In the genomic region with DNA sequence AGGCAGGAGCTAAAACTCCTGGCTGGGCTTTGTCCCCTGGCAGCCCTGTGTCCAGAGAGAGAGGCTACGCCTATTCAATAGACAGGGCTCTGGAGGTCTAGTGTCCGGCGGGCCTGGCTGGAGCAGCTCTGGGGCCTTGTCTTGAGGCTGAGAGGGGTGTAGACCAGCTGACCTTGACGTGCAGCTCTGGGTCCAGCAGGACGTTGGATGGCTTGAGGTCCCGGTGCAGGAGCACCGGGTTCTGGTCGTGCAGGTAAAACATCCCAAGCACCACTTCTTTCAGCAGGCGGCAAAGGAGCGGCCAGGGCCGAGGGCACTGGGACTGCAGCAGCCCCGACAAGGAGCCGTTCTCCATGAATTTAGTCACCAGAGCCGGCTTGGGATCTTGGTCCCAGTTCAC, we compare ENCODE assay signal across 11 cellular contexts. TPM values are rescaled to one million over a fixed set of nuclear protein-coding genes. Genes with fewer than 3 reads are reported as not detected.
DNase-seq lines count a peak whose midpoint lies in the region; ATAC-seq, FAIRE-seq and TF ChIP-seq lines count a peak whose summit lies in the region.
"Had no signal": no experiment of that assay in that cellular context is flagged by ENCODE, and none has a peak within 500 bp of the region (broad histone marks: within the 10 kb centered on the region; RNA-seq: fewer than 3 reads in every experiment).

No MANE protein-coding gene starts in this region.

- H3K4me1 Mint-ChIP-seq in activated T-cell treated with anti-CD3 and anti-CD28 coated beads, Interleukin-2, amount 50 U/mL, for 24 hours (ENCODE audit: low read depth), result peaks cover 36% of the 10 kb centered on the region
- H3K4me1 Mint-ChIP-seq in activated T-helper 2 cell treated with anti-CD3 and anti-CD28 coated beads, Interferon-gamma antibody, Interleukin-2, Interleukin-4, amounts not matched to agents 10 μg/mL and 5 μg/mL and 100 μg/mL, durations not matched to agents 14 hours and 24 hours and 36 hours (ENCODE audit: low read depth), result peaks cover 19% of the 10 kb centered on the region

- H3K4me1 ChIP-seq in lower lobe of right lung (peaks cover 44% of the 10 kb centered on the region), thoracic aorta (ENCODE audit: control insufficient read depth in 1 of 2, low read depth in 2 of 2) (peaks cover 10 to 13% of the 10 kb centered on the region in 2 donors)

- H3K27ac ChIP-seq in lower lobe of right lung (peak overlapping the region; percentile 84), thoracic aorta (no peak overlapping the region)

- no peak for ATAC-seq in lower lobe of right lung
- ATAC-seq in thoracic aorta (ENCODE audit: insufficient number of reproducible peaks, low FRiP score, low read depth), result no peak
- no peak for ATAC-seq in HG03571 (IDR thresholded peaks at IDR 0.05; ENCODE audit: unreplicated experiment)

- no peaks in the 10 kb centered on the region for H3K9me3 Mint-ChIP-seq in activated T-cell treated with anti-CD3 and anti-CD28 coated beads, Interleukin-2, amount 50 U/mL, for 24 hours
- no peaks in the 10 kb centered on the region for H3K9me3 Mint-ChIP-seq in activated T-helper 2 cell treated with anti-CD3 and anti-CD28 coated beads, Interferon-gamma antibody, Interleukin-2, Interleukin-4, amounts not matched to agents 10 μg/mL and 5 μg/mL and 100 μg/mL, durations not matched to agents 14 hours and 24 hours and 36 hours

- H3K9me3 ChIP-seq in lower lobe of right lung (no peaks in the 10 kb centered on the region), thoracic aorta (no peaks in the 10 kb centered on the region)

- H3K27me3 ChIP-seq in lower lobe of right lung (ENCODE audit: low read depth) (peaks cover 15% of the 10 kb centered on the region), thoracic aorta (replicated peaks; ENCODE audit: insufficient read depth) (peaks cover 3% of the 10 kb centered on the region)

- no peak for DNase-seq in activated T-cell treated with anti-CD3 and anti-CD28 coated beads, Interleukin-2, amount 50 U/mL, for 24 hours
- DNase-seq in activated T-cell treated with anti-CD3 and anti-CD28 coated beads, Interleukin-2, amount 50 U/mL, for 1 hour, result no peak
- no peak for DNase-seq in activated T-helper 2 cell treated with anti-CD3 and anti-CD28 coated beads, Interferon-gamma antibody, Interleukin-2, Interleukin-4, amounts not matched to agents 10 μg/mL and 5 μg/mL and 100 μg/mL, durations not matched to agents 14 hours and 24 hours and 36 hours (ENCODE audit: low spot score)
- DNase-seq in lower lobe of right lung (no peak), thoracic aorta (ENCODE audit: low spot score) (no peak), D721Med (ENCODE audit: insufficient read length, low spot score) (no peak), C1 segment of cervical spinal cord (lab: John Stamatoyannopoulos, UW) (no peak)
- DNase-seq: NCI-H1105 treated with DMSO at 0.1 percent for 48 hours, RPMI8226, substantia nigra had no signal

- H3K36me3 Mint-ChIP-seq in activated T-cell treated with anti-CD3 and anti-CD28 coated beads, Interleukin-2, amount 50 U/mL, for 24 hours (ENCODE audit: low read depth), result peaks cover 20% of the 10 kb centered on the region
- peaks cover 26% of the 10 kb centered on the region for H3K36me3 Mint-ChIP-seq in activated T-helper 2 cell treated with anti-CD3 and anti-CD28 coated beads, Interferon-gamma antibody, Interleukin-2, Interleukin-4, amounts not matched to agents 10 μg/mL and 5 μg/mL and 100 μg/mL, durations not matched to agents 14 hours and 24 hours and 36 hours (ENCODE audit: low read depth)

- H3K27me3 Mint-ChIP-seq in activated T-cell treated with anti-CD3 and anti-CD28 coated beads, Interleukin-2, amount 50 U/mL, for 24 hours, result peaks cover 30% of the 10 kb centered on the region
- peaks cover 25% of the 10 kb centered on the region for H3K27me3 Mint-ChIP-seq in activated T-helper 2 cell treated with anti-CD3 and anti-CD28 coated beads, Interferon-gamma antibody, Interleukin-2, Interleukin-4, amounts not matched to agents 10 μg/mL and 5 μg/mL and 100 μg/mL, durations not matched to agents 14 hours and 24 hours and 36 hours (ENCODE audit: low read depth)

- H3K27ac Mint-ChIP-seq in activated T-cell treated with anti-CD3 and anti-CD28 coated beads, Interleukin-2, amount 50 U/mL, for 24 hours, result no peak overlapping the region
- no peak overlapping the region for H3K27ac Mint-ChIP-seq in activated T-helper 2 cell treated with anti-CD3 and anti-CD28 coated beads, Interferon-gamma antibody, Interleukin-2, Interleukin-4, amounts not matched to agents 10 μg/mL and 5 μg/mL and 100 μg/mL, durations not matched to agents 14 hours and 24 hours and 36 hours

- H3K4me3 ChIP-seq in lower lobe of right lung, result peak overlapping the region; percentile 69
- H3K4me3 ChIP-seq in thoracic aorta, result peak overlapping the region; percentile 61

- intact Hi-C loops in activated T-helper 2 cell treated with anti-CD3 and anti-CD28 coated beads, Interferon-gamma antibody, Interleukin-2, Interleukin-4, amounts not matched to agents 10 μg/mL and 5 μg/mL and 100 μg/mL, durations not matched to agents 14 hours and 24 hours and 36 hours (cut with micrococcal nuclease), result loop anchor here (10.0 kb wide), 1 partner anchor 326 kb away; no protein-coding TSS in a partner anchor
- intact Hi-C loops in lower lobe of right lung (cut with DNase I), result no loop called here

- TF ChIP-seq CTCF in lower lobe of right lung (IDR thresholded peaks at IDR 0.05) (no peak), thoracic aorta (IDR thresholded peaks at IDR 0.05) (no peak), D721Med (IDR thresholded peaks at IDR 0.05; ENCODE audit: insufficient read depth, missing control alignments) (no peak)

- peak overlapping the region; percentile 86 for H3K4me3 Mint-ChIP-seq in activated T-cell treated with anti-CD3 and anti-CD28 coated beads, Interleukin-2, amount 50 U/mL, for 24 hours
- peak overlapping the region; percentile 87 for H3K4me3 Mint-ChIP-seq in activated T-helper 2 cell treated with anti-CD3 and anti-CD28 coated beads, Interferon-gamma antibody, Interleukin-2, Interleukin-4, amounts not matched to agents 10 μg/mL and 5 μg/mL and 100 μg/mL, durations not matched to agents 14 hours and 24 hours and 36 hours (ENCODE audit: low read depth)

- no peak for FAIRE-seq in D721Med (lab: Jason Lieb, UNC)

- peaks cover 16% of the 10 kb centered on the region for H3K36me3 ChIP-seq in lower lobe of right lung
- H3K36me3 ChIP-seq in thoracic aorta, result no peaks in the 10 kb centered on the region

RNA-seq across cellular contexts. Expression of a gene that starts 0.9 kb away (rescaled TPM):
- 13.2 and 15.4 TPM in 2 replicates for total RNA-seq in activated T-helper 2 cell treated with anti-CD3 and anti-CD28 coated beads, Interferon-gamma antibody, Interleukin-2, Interleukin-4, amounts not matched to agents 10 μg/mL and 5 μg/mL and 100 μg/mL, durations not matched to agents 14 hours and 24 hours and 36 hours
- total RNA-seq in lower lobe of right lung, result 27.9 TPM
- 10 to 100 TPM in 1 of 2 donors, 1 to 10 TPM in 1; 6.8 to 17.9 TPM for total RNA-seq in thoracic aorta

RNA-seq across cellular contexts. Expression of a gene that starts 4.0 kb away (rescaled TPM):
- 1.5 and 2.3 TPM in 2 replicates for total RNA-seq in activated T-helper 2 cell treated with anti-CD3 and anti-CD28 coated beads, Interferon-gamma antibody, Interleukin-2, Interleukin-4, amounts not matched to agents 10 μg/mL and 5 μg/mL and 100 μg/mL, durations not matched to agents 14 hours and 24 hours and 36 hours
- total RNA-seq in lower lobe of right lung, result 42.7 TPM
- total RNA-seq in thoracic aorta, result 10 to 100 TPM; 25.5 to 28.7 TPM

RNA-seq across cellular contexts. Expression of a gene that starts 27.5 kb away (rescaled TPM):
- 10.7 and 11.9 TPM in 2 replicates for total RNA-seq in activated T-helper 2 cell treated with anti-CD3 and anti-CD28 coated beads, Interferon-gamma antibody, Interleukin-2, Interleukin-4, amounts not matched to agents 10 μg/mL and 5 μg/mL and 100 μg/mL, durations not matched to agents 14 hours and 24 hours and 36 hours
- total RNA-seq in lower lobe of right lung, result 14.1 TPM
- 10 to 100 TPM in 1 of 2 donors, 1 to 10 TPM in 1; 8.9 to 13.1 TPM for total RNA-seq in thoracic aorta

RNA-seq across cellular contexts. Expression of a gene that starts 28.9 kb away (rescaled TPM):
- 7.9 and 9.5 TPM in 2 replicates for total RNA-seq in activated T-helper 2 cell treated with anti-CD3 and anti-CD28 coated beads, Interferon-gamma antibody, Interleukin-2, Interleukin-4, amounts not matched to agents 10 μg/mL and 5 μg/mL and 100 μg/mL, durations not matched to agents 14 hours and 24 hours and 36 hours
- 5.9 TPM for total RNA-seq in lower lobe of right lung
- total RNA-seq in thoracic aorta, result 10 to 100 TPM; 15.2 to 21.8 TPM

RNA-seq across cellular contexts. Expression of a gene that starts 29.1 kb away (rescaled TPM):
- total RNA-seq in activated T-helper 2 cell treated with anti-CD3 and anti-CD28 coated beads, Interferon-gamma antibody, Interleukin-2, Interleukin-4, amounts not matched to agents 10 μg/mL and 5 μg/mL and 100 μg/mL, durations not matched to agents 14 hours and 24 hours and 36 hours, result 0.21 TPM in 1 of 2 replicates, not detected in the other
- total RNA-seq in lower lobe of right lung (37.0 TPM), thoracic aorta (10 to 100 TPM; 62.0 to 84.5 TPM)
